30 cellular contexts compared by ENCODE assay signal in genomic region chr17:35596530-35597233, GRCh38. TPM values are rescaled to one million over a fixed set of nuclear protein-coding genes. Genes with fewer than 3 reads are reported as not detected.
A peak's percentile ranks its signal among the peaks of the same experiment; 100 is the strongest.
DNase-seq lines count a peak whose midpoint lies in the region; ATAC-seq, FAIRE-seq and TF ChIP-seq lines count a peak whose summit lies in the region.
"Had no signal": no experiment of that assay in that cellular context is flagged by ENCODE, and none has a peak within 500 bp of the region (broad histone marks: within the 10 kb centered on the region; RNA-seq: fewer than 3 reads in every experiment).

No MANE protein-coding gene starts in this region.

- H3K4me3 ChIP-seq in left ventricle myocardium inferior: no peak overlapping the region
- H3K4me3 ChIP-seq in trophoblast cell (ENCODE audit: low read depth, low read length): no peak overlapping the region
- H3K4me3 ChIP-seq: colonic mucosa, stomach, transverse colon had no signal

- H3K23ac ChIP-seq in trophoblast cell (ENCODE audit: low read length): no peak overlapping the region

- H3K4ac ChIP-seq in trophoblast cell (ENCODE audit: low read depth, low read length): no peak overlapping the region

- H4K8ac ChIP-seq in trophoblast cell (ENCODE audit: low read depth, low read length): peak overlapping the region; percentile 29

- no peaks in the 10 kb centered on the region for H3K79me2 ChIP-seq in trophoblast cell (ENCODE audit: control insufficient read depth, insufficient read depth, low read length, poor library complexity)

- no peak for FAIRE-seq in urothelium cell line (lab: Jason Lieb, UNC)
- FAIRE-seq: A204.1, GM19239 had no signal

- peak overlapping the region; percentile 71; the same call in 1 of the 2 replicates for H3K27ac Mint-ChIP-seq in WTC11
- H3K27ac Mint-ChIP-seq in effector memory CD8-positive, alpha-beta T cell: no peak overlapping the region
- H3K27ac Mint-ChIP-seq: activated CD8-positive, alpha-beta T cell treated with anti-CD3 and anti-CD28 coated beads for 36 hours; immature natural killer cell had no signal

- no peak overlapping the region for H2AK5ac ChIP-seq in trophoblast cell (ENCODE audit: low read length)

- peak overlapping the region; percentile 56 for H3K18ac ChIP-seq in trophoblast cell (ENCODE audit: low read length)

- intact Hi-C loops in left ventricle myocardium inferior (cut with micrococcal nuclease): no loop called here
- intact Hi-C loops in Right ventricle myocardium inferior (cut with DNase I): no loop called here

- DNase-seq in left ventricle myocardium inferior (no peak), Right ventricle myocardium inferior (ENCODE audit: missing footprints) (no peak), WTC11 (ENCODE audit: low spot score) (peak; percentile 81), iPS DF 4.7 (ENCODE audit: extremely low read depth, low spot score) (peak; percentile 41), trophoblast cell (peak in 1 of 2 donors; percentile 33), urothelium cell line (ENCODE audit: low spot score) (no peak)
- no peak for DNase-seq in effector memory CD8-positive, alpha-beta T cell
- DNase-seq in stimulated activated CD4-positive, alpha-beta T cell treated with anti-CD3 and anti-CD28 coated beads, Interleukin-15, amount 100 ng/mL, for 24 hours: no peak
- DNase-seq: activated CD4-positive, CD25-positive, alpha-beta regulatory T cell; activated CD8-positive, alpha-beta T cell treated with anti-CD3 and anti-CD28 coated beads for 36 hours; colonic mucosa; COR-L47; DMS79 treated with DMSO at 0.1 percent for 48 hours; GOT3; immature natural killer cell; IMR-90; NCI-H1436; NCI-H526; nucleus accumbens; stimulated activated CD4-positive, alpha-beta T cell treated with anti-CD3 and anti-CD28 coated beads, Interleukin-4, amount 100 ng/mL, for 4 hours; stomach; T1000; transverse colon had no signal

- no peaks in the 10 kb centered on the region for H3K27me3 Mint-ChIP-seq in WTC11 (ENCODE audit: low read depth)
- no peaks in the 10 kb centered on the region for H3K27me3 Mint-ChIP-seq in effector memory CD8-positive, alpha-beta T cell
- H3K27me3 Mint-ChIP-seq: activated CD8-positive, alpha-beta T cell treated with anti-CD3 and anti-CD28 coated beads for 36 hours; brain had no signal

- no peak overlapping the region for H2BK12ac ChIP-seq in trophoblast cell (ENCODE audit: low read length)

- H3K4me2 ChIP-seq in trophoblast cell (ENCODE audit: low read length): no peak overlapping the region

- peak overlapping the region; percentile 45 for H3K4me3 Mint-ChIP-seq in WTC11
- H3K4me3 Mint-ChIP-seq in effector memory CD8-positive, alpha-beta T cell: no peak overlapping the region
- H3K4me3 Mint-ChIP-seq: activated CD8-positive, alpha-beta T cell treated with anti-CD3 and anti-CD28 coated beads for 36 hours; brain; immature natural killer cell had no signal

- H3K9ac ChIP-seq in trophoblast cell (ENCODE audit: low read length): no peak overlapping the region

- H3K36me3 ChIP-seq in left ventricle myocardium inferior: peaks cover 66% of the 10 kb centered on the region
- H3K36me3 ChIP-seq in trophoblast cell (ENCODE audit: control insufficient read depth in 1 of 2, insufficient read depth in 2 of 2, low read length in 2 of 2): peaks cover 21 to 25% of the 10 kb centered on the region in 2 experiments

- H2AFZ ChIP-seq in trophoblast cell (ENCODE audit: insufficient read depth, low read length, poor library complexity): no peak overlapping the region

- H3K27me3 ChIP-seq in left ventricle myocardium inferior (ENCODE audit: low read depth): no peaks in the 10 kb centered on the region
- no peaks in the 10 kb centered on the region for H3K27me3 ChIP-seq in trophoblast cell (ENCODE audit: insufficient read depth, low read length)
- H3K27me3 ChIP-seq: colonic mucosa, stomach, transverse colon had no signal

- no peak overlapping the region for H2BK5ac ChIP-seq in trophoblast cell (ENCODE audit: low read depth, low read length, poor library complexity)

- CTCF ChIA-PET in WTC11 (lab: Charles Lee): interaction anchor here (0.6 to 2.4 kb wide), 32 partner anchors 9 to 456 kb away, joined by 3 to 31 read pairs (median 5); partner anchors contain the start of genes AP2B1, PEX12, RASL10B and TAF15

- H3K79me1 ChIP-seq in trophoblast cell (ENCODE audit: low read length): no peaks in the 10 kb centered on the region

- peaks cover 46% of the 10 kb centered on the region for H3K36me3 Mint-ChIP-seq in WTC11
- H3K36me3 Mint-ChIP-seq in effector memory CD8-positive, alpha-beta T cell (ENCODE audit: insufficient read depth): peaks cover 73% of the 10 kb centered on the region

- H3K9me3 Mint-ChIP-seq in WTC11: no peaks in the 10 kb centered on the region
- no peaks in the 10 kb centered on the region for H3K9me3 Mint-ChIP-seq in effector memory CD8-positive, alpha-beta T cell
- H3K9me3 Mint-ChIP-seq: activated CD8-positive, alpha-beta T cell treated with anti-CD3 and anti-CD28 coated beads for 36 hours; brain; immature natural killer cell had no signal

- H3K9me3 ChIP-seq in left ventricle myocardium inferior (replicated peaks): no peaks in the 10 kb centered on the region
- H3K9me3 ChIP-seq in trophoblast cell (ENCODE audit: insufficient read depth, low read depth, low read length): no peaks in the 10 kb centered on the region
- H3K9me3 ChIP-seq: colonic mucosa, stomach, transverse colon had no signal

- POLR2A ChIA-PET in WTC11 (lab: Charles Lee): interaction anchor here (0.6 to 2.3 kb wide), 3 partner anchors 15 to 252 kb away, joined by 3 to 6 read pairs (median 6); partner anchors contain the start of gene PEX12

- no peak overlapping the region for H4K12ac ChIP-seq in trophoblast cell (ENCODE audit: low read depth, low read length)

- H3K27ac ChIP-seq in left ventricle myocardium inferior (replicated peaks): peak overlapping the region; percentile 7
- H3K27ac ChIP-seq in trophoblast cell (ENCODE audit: low read depth, low read length): no peak overlapping the region
- H3K27ac ChIP-seq: colonic mucosa, stomach, transverse colon had no signal

- H3K14ac ChIP-seq in trophoblast cell (ENCODE audit: low read length): no peak overlapping the region

- H4K91ac ChIP-seq in trophoblast cell (ENCODE audit: low read depth, low read length): no peak overlapping the region

- no peak overlapping the region for H2BK120ac ChIP-seq in trophoblast cell (ENCODE audit: insufficient read depth, low read length, poor library complexity)

- TF ChIP-seq CTCF in left ventricle myocardium inferior (IDR thresholded peaks at IDR 0.05; ENCODE audit: borderline replicate concordance) (no peak), WTC11 (IDR thresholded peaks at IDR 0.05) (peak; percentile 83)

- no CpG with 5 or more reads among the region's 54 CpGs for WGBS in trophoblast cell (ENCODE audit: extremely low coverage, insufficient coverage, insufficient read length)

- H3K4me1 ChIP-seq in left ventricle myocardium inferior (peaks cover 45% of the 10 kb centered on the region), trophoblast cell (ENCODE audit: control insufficient read depth in 1 of 2, insufficient read depth in 2 of 2, low read length in 2 of 2) (peaks cover 0 to 2% of the 10 kb centered on the region in 2 experiments)
- H3K4me1 ChIP-seq: colonic mucosa had no signal

- H3K4me1 Mint-ChIP-seq in WTC11: peaks cover 6% of the 10 kb centered on the region
- peaks cover 0 to 16% of the 10 kb centered on the region in 2 donors for H3K4me1 Mint-ChIP-seq in effector memory CD8-positive, alpha-beta T cell (ENCODE audit: low read depth in 2 of 2)

- ATAC-seq in Right ventricle myocardium inferior (no peak), WTC11 (peak; percentile 99)
- ATAC-seq in effector memory CD8-positive, alpha-beta T cell (replicated peaks): no peak
- ATAC-seq: activated CD8-positive, alpha-beta T cell treated with anti-CD3 and anti-CD28 coated beads for 36 hours had no signal

TF ChIP-seq in WTC11, 78 proteins besides CTCF, POLR2A, EP300 and RAD21 (continues in another document):
- no peak for TF ChIP-seq ERG (CRISPR knock-in tag; IDR thresholded peaks at IDR 0.05)
- TF ChIP-seq FOXP1 (CRISPR knock-in tag; IDR thresholded peaks at IDR 0.05; ENCODE audit: borderline replicate concordance): peak; percentile 74; the same call in 1 of the 2 replicates
- TF ChIP-seq ATF2 (CRISPR knock-in tag; IDR thresholded peaks at IDR 0.05; ENCODE audit: borderline replicate concordance, low read depth): no peak

RNA-seq across cellular contexts. Expression of gene AP2B1, which starts 9.6 kb away (rescaled TPM):
- 113 TPM for total RNA-seq in left ventricle myocardium inferior
- total RNA-seq in Right ventricle myocardium inferior: 117 TPM
- 195 to 212 TPM (median 201 TPM) in 3 replicates for total RNA-seq in WTC11 (2021)
- 74.9 and 77.3 TPM in 2 replicates for polyA plus RNA-seq in trophoblast cell (2013)

RNA-seq across cellular contexts. Expression of gene PEX12, which starts 18.3 kb away (rescaled TPM):
- total RNA-seq in left ventricle myocardium inferior (8.7 TPM), Right ventricle myocardium inferior (7.0 TPM), WTC11 (2021) (4.7 to 6.5 TPM (median 5.2 TPM) in 3 replicates)
- polyA plus RNA-seq in trophoblast cell (2013): 3.6 and 4.0 TPM in 2 replicates

RNA-seq across cellular contexts. Expression of gene SLFN14, which starts 36.1 kb away (rescaled TPM):
- not detected for total RNA-seq in left ventricle myocardium inferior
- not detected for total RNA-seq in Right ventricle myocardium inferior
- total RNA-seq in WTC11 (2021): not detected in 3 replicates
- polyA plus RNA-seq in trophoblast cell (2013): 0.01 TPM in 1 of 2 replicates, not detected in the other
- total RNA-seq: colonic mucosa, fibroblast of lung, IMR-90, lower leg skin, MCF 10A, stomach, transverse colon had no signal
- polyA plus RNA-seq: BJ, fibroblast of lung, IMR-90, stomach had no signal

RNA-seq across cellular contexts. Expression of gene SLFN12L, which starts 59.2 kb away (rescaled TPM):
- total RNA-seq in left ventricle myocardium inferior: 0.25 TPM
- 0.32 TPM for total RNA-seq in Right ventricle myocardium inferior
- 0.07 to 0.16 TPM (median 0.13 TPM) in 3 replicates for total RNA-seq in WTC11 (2021)
- polyA plus RNA-seq in trophoblast cell (2013): not detected in 2 replicates
- polyA plus RNA-seq: BJ, IMR-90 had no signal

Comparison
In these comparisons a context has a peak if more than half of its experiments do, and no peak if none do; other contexts are left out.
1. DNase-seq: peak in WTC11 (single experiment) and iPS DF 4.7 (single experiment); none in left ventricle myocardium inferior (single experiment), Right ventricle myocardium inferior (single experiment), effector memory CD8-positive, alpha-beta T cell (0 of 3), urothelium cell line (single experiment) and stimulated activated CD4-positive, alpha-beta T cell treated with anti-CD3 and anti-CD28 coated beads, Interleukin-15, amount 100 ng/mL, for 24 hours (single experiment).